ENCODE assay signal across 22 cellular contexts in the genomic region with DNA sequence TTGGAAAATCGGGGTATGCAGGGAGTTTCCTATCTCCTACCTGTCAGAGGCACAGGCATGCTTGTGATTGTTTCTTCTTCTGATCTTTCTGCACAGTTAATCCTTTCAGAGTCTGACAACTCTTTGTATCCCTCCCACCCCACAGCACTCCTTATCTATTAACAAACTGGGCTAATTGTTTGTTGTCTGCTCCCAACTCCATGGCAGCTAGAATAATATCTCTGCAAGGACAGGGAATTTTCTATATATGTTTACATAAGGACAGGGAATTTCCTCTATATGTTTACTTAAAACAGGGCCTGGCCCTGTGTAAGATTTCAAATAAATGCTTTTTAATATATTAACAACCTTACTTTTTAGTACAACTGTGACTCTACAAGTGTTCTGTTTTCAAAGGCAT. TPM values are rescaled to one million over a fixed set of nuclear protein-coding genes. Genes with fewer than 3 reads are reported as not detected.
DNase-seq lines count a peak whose midpoint lies in the region; ATAC-seq and TF ChIP-seq lines count a peak whose summit lies in the region.
"Had no signal": no experiment of that assay in that cellular context is flagged by ENCODE, and none has a peak within 500 bp of the region (broad histone marks: within the 10 kb centered on the region; RNA-seq: fewer than 3 reads in every experiment).

No MANE protein-coding gene starts in this region.

- H4K20me1 ChIP-seq in PC-3 (ENCODE audit: low read length) (no peaks in the 10 kb centered on the region), hepatocyte (ENCODE audit: insufficient read depth, poor library complexity, severe bottlenecking) (no peaks in the 10 kb centered on the region)

- H3K27ac ChIP-seq in PC-3 (ENCODE audit: low read length) (peak overlapping the region; percentile 50), hepatocyte (peak overlapping the region; percentile 11), esophagus squamous epithelium (no peak overlapping the region)
- H3K27ac ChIP-seq: C4-2B had no signal

- no peak for TF ChIP-seq POLR2A in esophagus squamous epithelium (IDR thresholded peaks at IDR 0.05)

- no peak for TF ChIP-seq CTCF in PC-3 (conservative IDR thresholded peaks at IDR 0.05; ENCODE audit: low read depth, low read length)
- TF ChIP-seq CTCF in hepatocyte (IDR thresholded peaks at IDR 0.05; ENCODE audit: poor library complexity), result no peak
- no peak for TF ChIP-seq CTCF in esophagus squamous epithelium (IDR thresholded peaks at IDR 0.05)

- WGBS in hepatocyte (ENCODE audit: low lambda C conversion rate, missing lambda C conversion rate), result 43% methylated on average over 1 of the region's 1 CpG
- 33 to 52% methylated on average over 1 of the region's 1 CpG for WGBS in esophagus squamous epithelium, 2 donors

- H3F3A ChIP-seq in PC-3 (ENCODE audit: low read length, unreplicated experiment), result no peaks in the 10 kb centered on the region

- H3K9me3 ChIP-seq in PC-3 (ENCODE audit: low read length) (no peaks in the 10 kb centered on the region), hepatocyte (ENCODE audit: low read depth) (no peaks in the 10 kb centered on the region), esophagus squamous epithelium (peaks cover 0 to under 1% (median 0%) of the 10 kb centered on the region in 3 donors)

- ATAC-seq in PC-3 (peak; percentile 95), HG03571 (IDR thresholded peaks at IDR 0.05; ENCODE audit: unreplicated experiment) (no peak), GM19397 (IDR thresholded peaks at IDR 0.05; ENCODE audit: unreplicated experiment) (no peak)
- ATAC-seq: CD8-positive, alpha-beta T cell; K562 had no signal

- CTCF ChIA-PET in PC-3 (lab: Charles Lee), result no interaction called here

- 0 out of 2 replicates have a peak overlapping the region, but pooled peaks have one; percentile 37 for H3K4me2 ChIP-seq in PC-3 (ENCODE audit: low read length)
- H3K4me2 ChIP-seq in hepatocyte, result no peak overlapping the region
- H3K4me2 ChIP-seq: SK-N-SH had no signal

- no peak overlapping the region for H3K9ac ChIP-seq in PC-3 (ENCODE audit: low read length)
- H3K9ac ChIP-seq: SK-N-SH had no signal

- H3K4me1 ChIP-seq in PC-3 (ENCODE audit: insufficient read depth, low read length), result peaks cover 10% of the 10 kb centered on the region
- no peaks in the 10 kb centered on the region for H3K4me1 ChIP-seq in hepatocyte (ENCODE audit: insufficient read depth)
- no peaks in the 10 kb centered on the region for H3K4me1 ChIP-seq in esophagus squamous epithelium

- no peak overlapping the region for H3K4me3 ChIP-seq in PC-3 (ENCODE audit: low read length)
- no peak overlapping the region for H3K4me3 ChIP-seq in hepatocyte
- H3K4me3 ChIP-seq in esophagus squamous epithelium, result no peak overlapping the region
- H3K4me3 ChIP-seq: K562 had no signal

- H3K36me3 ChIP-seq in PC-3 (ENCODE audit: low read depth, low read length) (no peaks in the 10 kb centered on the region), hepatocyte (replicated peaks; ENCODE audit: insufficient read depth, low read depth) (no peaks in the 10 kb centered on the region), esophagus squamous epithelium (no peaks in the 10 kb centered on the region)

- no peaks in the 10 kb centered on the region for H3K9me2 ChIP-seq in PC-3 (replicated peaks; ENCODE audit: low read length)
- H3K9me2 ChIP-seq in hepatocyte (replicated peaks; ENCODE audit: insufficient read depth), result no peaks in the 10 kb centered on the region
- H3K9me2 ChIP-seq: SK-N-SH had no signal

- no peaks in the 10 kb centered on the region for H3K79me2 ChIP-seq in PC-3 (ENCODE audit: low read length)
- no peaks in the 10 kb centered on the region for H3K79me2 ChIP-seq in hepatocyte

- intact Hi-C loops in PC-3 (cut with micrococcal nuclease), result no loop called here
- intact Hi-C loops in esophagus squamous epithelium (cut with DNase I), result no loop called here

- DNase-seq in Caki2 (ENCODE audit: low read depth) (peak; percentile 16), HT-29 (ENCODE audit: low spot score) (peak; percentile 47), PC-3 (peak; percentile 40), hepatocyte (ENCODE audit: low spot score) (peak; percentile 11), esophagus squamous epithelium (lab: John Stamatoyannopoulos, UW) (no peak), inferior parietal cortex (ENCODE audit: extremely low spot score) (no peak)
- DNase-seq: CD8-positive, alpha-beta T cell; DND-41; GOT3; HCEC 1CT; Kasumi-1; NCI-H1092 treated with DMSO at 0.1 percent for 48 hours; NCI-H1436; NCI-H1930; NCI-H446; NCI-H524 treated with DMSO at 0.1 percent for 48 hours; SK-N-SH; SW 1271 had no signal

- H3K27me3 ChIP-seq in PC-3 (ENCODE audit: low read length) (no peaks in the 10 kb centered on the region), hepatocyte (no peaks in the 10 kb centered on the region), esophagus squamous epithelium (no peaks in the 10 kb centered on the region)

- 0 out of 2 replicates have a peak overlapping the region, but pooled peaks have one; percentile 36 for H2AFZ ChIP-seq in PC-3 (ENCODE audit: low read length)
- H2AFZ ChIP-seq in hepatocyte, result no peak overlapping the region

- BruUV-seq in PC-3 (replicated peaks; lab: Mats Ljungman, UMichigan), result no TSS peak

- in situ Hi-C loops in Caki2 (cut with HindIII; ENCODE audit: low pct_unique_long_range_greater_than_20kb, low sequenced_read_pairs), result no loop called here

- POLR2A ChIA-PET in PC-3 (lab: Charles Lee; ENCODE audit: unreplicated experiment), result no interaction called here

RNA-seq across cellular contexts. Expression of a gene that starts 36.0 kb away (rescaled TPM):
- 35.3 and 46.4 TPM in 2 replicates for total RNA-seq in Caki2 (2014; rRNA removed; shearing (Covaris generic); ENCODE audit: low replicate concordance)
- 9.4 and 10.3 TPM in 2 replicates for total RNA-seq in HT-29 (2014; rRNA removed; shearing (Covaris generic))
- 22.7 and 27.6 TPM in 2 replicates for total RNA-seq in PC-3 (2014; rRNA removed)
- 19.3 and 25.1 TPM in 2 replicates for total RNA-seq in hepatocyte
- 16.5 and 18.4 TPM in 2 replicates for polyA plus RNA-seq in hepatocyte
- 10 to 100 TPM; 17.9 to 33.6 (median 25.7) TPM for total RNA-seq in esophagus squamous epithelium
- polyA plus RNA-seq: SK-N-SH had no signal

Comparison
In these comparisons a context has a peak if more than half of its experiments do, and no peak if none do; other contexts are left out.
1. DNase-seq: peak in Caki2 (single experiment), HT-29 (single experiment), PC-3 (single experiment) and hepatocyte (single experiment); none in esophagus squamous epithelium (single experiment) and inferior parietal cortex (single experiment).
2. H3K27ac ChIP-seq: peak in PC-3 (single experiment) and hepatocyte (single experiment); none in esophagus squamous epithelium (0 of 4).